Comparison of ENCODE assay signal across 8 cellular contexts in the genomic region with DNA sequence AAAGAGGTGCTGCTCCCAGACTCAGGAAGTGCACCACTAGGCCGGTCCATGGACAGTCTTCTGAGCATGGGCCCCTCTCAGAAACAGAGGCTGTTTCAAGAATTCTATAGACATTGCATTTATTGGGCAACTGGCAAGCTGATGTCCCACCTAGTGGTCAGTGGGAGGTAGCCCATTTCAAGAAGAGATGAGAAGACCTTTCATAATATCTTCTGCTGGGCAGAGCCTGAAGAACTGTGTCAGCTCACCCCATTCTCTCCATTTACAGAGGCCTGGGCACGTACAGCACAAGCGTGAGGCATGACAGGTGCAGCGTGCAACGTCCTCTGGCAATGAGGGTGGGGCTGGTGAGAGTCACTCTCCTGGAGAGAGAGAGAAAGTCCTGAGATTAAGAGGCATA.
DNase-seq lines count a peak whose midpoint lies in the region; ATAC-seq and TF ChIP-seq lines count a peak whose summit lies in the region.

No MANE protein-coding gene starts in this region.

- no peak overlapping the region for H3K27ac ChIP-seq in sigmoid colon

- no peak for TF ChIP-seq POLR2A in sigmoid colon (IDR thresholded peaks at IDR 0.05)

- H3K36me3 Mint-ChIP-seq in HFFc6 (ENCODE audit: low read depth) = peaks cover 14% of the 10 kb centered on the region

- no peak overlapping the region for H3K4me3 ChIP-seq in fibroblast of villous mesenchyme (ENCODE audit: low read depth, low read length)
- no peak overlapping the region for H3K4me3 ChIP-seq in sigmoid colon

- peaks cover 21% of the 10 kb centered on the region for H3K9me3 Mint-ChIP-seq in HFFc6

- H3K4me3 Mint-ChIP-seq in HFFc6 = no peak overlapping the region

- TF ChIP-seq CTCF in HFFc6 (IDR thresholded peaks at IDR 0.05) (peak; percentile 85), fibroblast of villous mesenchyme (IDR thresholded peaks at IDR 0.05; ENCODE audit: insufficient read depth, low read depth, low read length) (peak; percentile 76), sigmoid colon (IDR thresholded peaks at IDR 0.05) (peak; percentile 7 to 71 (median 57))

- H3K4me1 ChIP-seq in sigmoid colon = no peaks in the 10 kb centered on the region

- H3K4me1 Mint-ChIP-seq in HFFc6 (ENCODE audit: low read depth) = peaks cover 7% of the 10 kb centered on the region

- H3K27me3 Mint-ChIP-seq in HFFc6 (ENCODE audit: insufficient read depth) = peaks cover 5% of the 10 kb centered on the region; the same call in 1 of the 2 replicates

- 24 to 51% methylated on average over 5 of the region's 5 CpGs for WGBS in sigmoid colon, 2 donors

- H3K27ac Mint-ChIP-seq in HFFc6 = no peak overlapping the region

- H3K9me3 ChIP-seq in sigmoid colon = peaks cover 0 to 8% (median 6%) of the 10 kb centered on the region in 4 donors

- in situ Hi-C loops in Caki2 (cut with HindIII; ENCODE audit: low pct_unique_long_range_greater_than_20kb, low sequenced_read_pairs) = no loop called here

- no peaks in the 10 kb centered on the region for H3K36me3 ChIP-seq in sigmoid colon

- peak; percentile 97 for ATAC-seq in SK-N-SH treated with all-trans-retinoic acid at 6 μM for 48 hours
- no peak for ATAC-seq in GM18498 (IDR thresholded peaks at IDR 0.05; ENCODE audit: unreplicated experiment)
- ATAC-seq in HG03354 (IDR thresholded peaks at IDR 0.05; ENCODE audit: poor library complexity, severe bottlenecking, unreplicated experiment) = no peak

- TF ChIP-seq EP300 in sigmoid colon (IDR thresholded peaks at IDR 0.05) = no peak

- DNase-seq in Caki2 (ENCODE audit: low read depth) (peak; percentile 29), HFFc6 (peak; percentile 63), fibroblast of villous mesenchyme (ENCODE audit: low read depth) (peak; percentile 73), sigmoid colon (no peak), GDM1 (lab: John Stamatoyannopoulos, UW) (no peak)

- H3K27me3 ChIP-seq in sigmoid colon = no peaks in the 10 kb centered on the region

- intact Hi-C loops in sigmoid colon (cut with DNase I) = no loop called here

TF ChIP-seq in SK-N-SH treated with all-trans-retinoic acid at 6 μM for 48 hours, 23 proteins besides CTCF, POLR2A, EP300 and RAD21:
- TF ChIP-seq, protein P1, sequence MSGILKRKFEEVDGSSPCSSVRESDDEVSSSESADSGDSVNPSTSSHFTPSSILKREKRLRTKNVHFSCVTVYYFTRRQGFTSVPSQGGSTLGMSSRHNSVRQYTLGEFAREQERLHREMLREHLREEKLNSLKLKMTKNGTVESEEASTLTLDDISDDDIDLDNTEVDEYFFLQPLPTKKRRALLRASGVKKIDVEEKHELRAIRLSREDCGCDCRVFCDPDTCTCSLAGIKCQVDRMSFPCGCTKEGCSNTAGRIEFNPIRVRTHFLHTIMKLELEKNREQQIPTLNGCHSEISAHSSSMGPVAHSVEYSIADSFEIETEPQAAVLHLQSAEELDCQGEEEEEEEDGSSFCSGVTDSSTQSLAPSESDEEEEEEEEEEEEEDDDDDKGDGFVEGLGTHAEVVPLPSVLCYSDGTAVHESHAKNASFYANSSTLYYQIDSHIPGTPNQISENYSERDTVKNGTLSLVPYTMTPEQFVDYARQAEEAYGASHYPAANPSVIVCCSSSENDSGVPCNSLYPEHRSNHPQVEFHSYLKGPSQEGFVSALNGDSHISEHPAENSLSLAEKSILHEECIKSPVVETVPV (CRISPR knock-in tag; IDR thresholded peaks at IDR 0.05) = no peak
- TF ChIP-seq, protein P2, sequence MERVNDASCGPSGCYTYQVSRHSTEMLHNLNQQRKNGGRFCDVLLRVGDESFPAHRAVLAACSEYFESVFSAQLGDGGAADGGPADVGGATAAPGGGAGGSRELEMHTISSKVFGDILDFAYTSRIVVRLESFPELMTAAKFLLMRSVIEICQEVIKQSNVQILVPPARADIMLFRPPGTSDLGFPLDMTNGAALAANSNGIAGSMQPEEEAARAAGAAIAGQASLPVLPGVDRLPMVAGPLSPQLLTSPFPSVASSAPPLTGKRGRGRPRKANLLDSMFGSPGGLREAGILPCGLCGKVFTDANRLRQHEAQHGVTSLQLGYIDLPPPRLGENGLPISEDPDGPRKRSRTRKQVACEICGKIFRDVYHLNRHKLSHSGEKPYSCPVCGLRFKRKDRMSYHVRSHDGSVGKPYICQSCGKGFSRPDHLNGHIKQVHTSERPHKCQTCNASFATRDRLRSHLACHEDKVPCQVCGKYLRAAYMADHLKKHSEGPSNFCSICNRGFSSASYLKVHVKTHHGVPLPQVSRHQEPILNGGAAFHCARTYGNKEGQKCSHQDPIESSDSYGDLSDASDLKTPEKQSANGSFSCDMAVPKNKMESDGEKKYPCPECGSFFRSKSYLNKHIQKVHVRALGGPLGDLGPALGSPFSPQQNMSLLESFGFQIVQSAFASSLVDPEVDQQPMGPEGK (CRISPR knock-in tag; IDR thresholded peaks at IDR 0.05; ENCODE audit: borderline replicate concordance) = no peak
- TF ChIP-seq ZNF70 (CRISPR knock-in tag; IDR thresholded peaks at IDR 0.05) (no peak), ISL1 (CRISPR knock-in tag; IDR thresholded peaks at IDR 0.05) (no peak), ZNF8 (CRISPR knock-in tag; IDR thresholded peaks at IDR 0.05) (no peak)

Comparison
In these comparisons a context has a peak if more than half of its experiments do, and no peak if none do; other contexts are left out.
1. DNase-seq: peak in Caki2 (single experiment), HFFc6 (single experiment) and fibroblast of villous mesenchyme (single experiment); none in sigmoid colon (single experiment) and GDM1 (single experiment).
2. Peak in every context shown above with its lines, with median percentiles within 50 percentile points of each other: CTCF ChIP-seq.